In the genomic region with DNA sequence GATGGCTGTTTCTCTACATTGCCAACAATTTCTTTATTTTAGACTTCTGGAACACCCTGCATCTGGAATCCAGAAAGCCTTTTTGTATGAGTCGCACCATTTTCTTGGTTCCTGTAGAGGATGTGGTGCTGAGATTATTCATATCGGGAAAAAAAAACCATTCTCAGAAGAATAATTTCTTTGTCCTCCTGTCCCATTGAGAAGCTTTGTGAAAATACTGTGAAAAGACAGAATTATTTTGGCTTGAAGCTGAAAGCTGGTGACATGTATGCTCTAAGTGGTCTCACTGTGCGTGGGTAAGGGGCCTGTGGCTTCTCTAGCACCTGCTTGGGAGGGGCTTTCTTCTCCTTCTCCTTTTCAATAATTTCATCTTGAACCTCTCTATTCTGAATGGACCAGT, we compare ENCODE assay signal across 1 cellular context.
TF ChIP-seq lines count a peak whose summit lies in the region.

No MANE protein-coding gene starts in this region.

TF ChIP-seq in GM12878, 131 proteins besides CTCF, POLR2A, EP300 and RAD21 (continued from another document and continues in another):
- TF ChIP-seq, protein P1, sequence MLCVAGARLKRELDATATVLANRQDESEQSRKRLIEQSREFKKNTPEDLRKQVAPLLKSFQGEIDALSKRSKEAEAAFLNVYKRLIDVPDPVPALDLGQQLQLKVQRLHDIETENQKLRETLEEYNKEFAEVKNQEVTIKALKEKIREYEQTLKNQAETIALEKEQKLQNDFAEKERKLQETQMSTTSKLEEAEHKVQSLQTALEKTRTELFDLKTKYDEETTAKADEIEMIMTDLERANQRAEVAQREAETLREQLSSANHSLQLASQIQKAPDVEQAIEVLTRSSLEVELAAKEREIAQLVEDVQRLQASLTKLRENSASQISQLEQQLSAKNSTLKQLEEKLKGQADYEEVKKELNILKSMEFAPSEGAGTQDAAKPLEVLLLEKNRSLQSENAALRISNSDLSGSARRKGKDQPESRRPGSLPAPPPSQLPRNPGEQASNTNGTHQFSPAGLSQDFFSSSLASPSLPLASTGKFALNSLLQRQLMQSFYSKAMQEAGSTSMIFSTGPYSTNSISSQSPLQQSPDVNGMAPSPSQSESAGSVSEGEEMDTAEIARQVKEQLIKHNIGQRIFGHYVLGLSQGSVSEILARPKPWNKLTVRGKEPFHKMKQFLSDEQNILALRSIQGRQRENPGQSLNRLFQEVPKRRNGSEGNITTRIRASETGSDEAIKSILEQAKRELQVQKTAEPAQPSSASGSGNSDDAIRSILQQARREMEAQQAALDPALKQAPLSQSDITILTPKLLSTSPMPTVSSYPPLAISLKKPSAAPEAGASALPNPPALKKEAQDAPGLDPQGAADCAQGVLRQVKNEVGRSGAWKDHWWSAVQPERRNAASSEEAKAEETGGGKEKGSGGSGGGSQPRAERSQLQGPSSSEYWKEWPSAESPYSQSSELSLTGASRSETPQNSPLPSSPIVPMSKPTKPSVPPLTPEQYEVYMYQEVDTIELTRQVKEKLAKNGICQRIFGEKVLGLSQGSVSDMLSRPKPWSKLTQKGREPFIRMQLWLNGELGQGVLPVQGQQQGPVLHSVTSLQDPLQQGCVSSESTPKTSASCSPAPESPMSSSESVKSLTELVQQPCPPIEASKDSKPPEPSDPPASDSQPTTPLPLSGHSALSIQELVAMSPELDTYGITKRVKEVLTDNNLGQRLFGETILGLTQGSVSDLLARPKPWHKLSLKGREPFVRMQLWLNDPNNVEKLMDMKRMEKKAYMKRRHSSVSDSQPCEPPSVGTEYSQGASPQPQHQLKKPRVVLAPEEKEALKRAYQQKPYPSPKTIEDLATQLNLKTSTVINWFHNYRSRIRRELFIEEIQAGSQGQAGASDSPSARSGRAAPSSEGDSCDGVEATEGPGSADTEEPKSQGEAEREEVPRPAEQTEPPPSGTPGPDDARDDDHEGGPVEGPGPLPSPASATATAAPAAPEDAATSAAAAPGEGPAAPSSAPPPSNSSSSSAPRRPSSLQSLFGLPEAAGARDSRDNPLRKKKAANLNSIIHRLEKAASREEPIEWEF (IDR thresholded peaks at IDR 0.05; ENCODE audit: insufficient replicate concordance, low read depth, low read length): no peak
- TF ChIP-seq CREM (IDR thresholded peaks at IDR 0.05; ENCODE audit: low read depth) (no peak), SP1 (IDR thresholded peaks at IDR 0.05; ENCODE audit: low read depth, low read length) (no peak), TAF1 (IDR thresholded peaks at IDR 0.05; ENCODE audit: borderline replicate concordance, low read depth, low read length) (0 out of 2 replicates have a peak, but pooled peaks have one; percentile 25), NFIC (IDR thresholded peaks at IDR 0.05; ENCODE audit: low read depth, low read length) (peak; percentile 84), CBFB (IDR thresholded peaks at IDR 0.05; ENCODE audit: low read depth) (0 out of 2 replicates have a peak, but pooled peaks have one; percentile 21), TCF7 (IDR thresholded peaks at IDR 0.05; ENCODE audit: borderline replicate concordance) (no peak), NRF1 (conservative IDR thresholded peaks at IDR 0.05; ENCODE audit: low read depth, low read length) (no peak), ZNF217 (IDR thresholded peaks at IDR 0.05) (no peak), GABPA (IDR thresholded peaks at IDR 0.05; ENCODE audit: low read depth) (no peak), EGR1 (IDR thresholded peaks at IDR 0.05; ENCODE audit: borderline replicate concordance in 1 of 2, low read depth in 2 of 2, low read length in 2 of 2) (no peak; a peak in 1 of 3 replicates), CBX3 (IDR thresholded peaks at IDR 0.05; ENCODE audit: borderline replicate concordance, low read depth) (no peak), RB1 (IDR thresholded peaks at IDR 0.05; ENCODE audit: borderline replicate concordance) (no peak), YY1 (IDR thresholded peaks at IDR 0.05; ENCODE audit: low read depth, low read length) (no peak), STAT1 (conservative IDR thresholded peaks at IDR 0.05) (no peak), CREB1 (IDR thresholded peaks at IDR 0.05; ENCODE audit: low read depth) (no peak), ZBED1 (IDR thresholded peaks at IDR 0.05; ENCODE audit: borderline replicate concordance) (peak; percentile 23; the same call in 1 of the 2 replicates), FOXK2 (IDR thresholded peaks at IDR 0.05) (no peak), ZZZ3 (IDR thresholded peaks at IDR 0.05; ENCODE audit: control insufficient read depth, insufficient read length, low read depth) (no peak), SIN3A (IDR thresholded peaks at IDR 0.05; ENCODE audit: low read depth, low read length) (no peak), BCL11A (IDR thresholded peaks at IDR 0.05; ENCODE audit: low read depth, low read length) (no peak), DPF2 (IDR thresholded peaks at IDR 0.05) (no peak), PML (IDR thresholded peaks at IDR 0.05; ENCODE audit: low read length) (no peak), EED (IDR thresholded peaks at IDR 0.05; ENCODE audit: low read depth) (no peak), RBBP5 (conservative IDR thresholded peaks at IDR 0.05) (no peak), FOS (IDR thresholded peaks at IDR 0.05; ENCODE audit: borderline replicate concordance, extremely low read depth, insufficient read length) (no peak), CEBPB (IDR thresholded peaks at IDR 0.05; ENCODE audit: borderline replicate concordance in 1 of 2, low read depth in 2 of 2, low read length in 2 of 2) (no peak), BMI1 (IDR thresholded peaks at IDR 0.05; ENCODE audit: borderline replicate concordance) (no peak), YBX1 (IDR thresholded peaks at IDR 0.05) (no peak), KLF5 (IDR thresholded peaks at IDR 0.05; ENCODE audit: partially characterized antibody) (no peak), JUNB (IDR thresholded peaks at IDR 0.05) (peak; percentile 84), IRF4 (IDR thresholded peaks at IDR 0.05; ENCODE audit: low read depth, low read length) (0 out of 2 replicates have a peak, but pooled peaks have one; percentile 65), HDGF (IDR thresholded peaks at IDR 0.05) (no peak), HCFC1 (IDR thresholded peaks at IDR 0.05; ENCODE audit: low read length) (no peak), RAD51 (IDR thresholded peaks at IDR 0.05) (no peak), CHD1 (IDR thresholded peaks at IDR 0.05; ENCODE audit: low read depth, low read length) (no peak), SMAD1 (IDR thresholded peaks at IDR 0.05; ENCODE audit: low read depth, partially characterized antibody) (peak; percentile 27)
- TF ChIP-seq, protein P2, sequence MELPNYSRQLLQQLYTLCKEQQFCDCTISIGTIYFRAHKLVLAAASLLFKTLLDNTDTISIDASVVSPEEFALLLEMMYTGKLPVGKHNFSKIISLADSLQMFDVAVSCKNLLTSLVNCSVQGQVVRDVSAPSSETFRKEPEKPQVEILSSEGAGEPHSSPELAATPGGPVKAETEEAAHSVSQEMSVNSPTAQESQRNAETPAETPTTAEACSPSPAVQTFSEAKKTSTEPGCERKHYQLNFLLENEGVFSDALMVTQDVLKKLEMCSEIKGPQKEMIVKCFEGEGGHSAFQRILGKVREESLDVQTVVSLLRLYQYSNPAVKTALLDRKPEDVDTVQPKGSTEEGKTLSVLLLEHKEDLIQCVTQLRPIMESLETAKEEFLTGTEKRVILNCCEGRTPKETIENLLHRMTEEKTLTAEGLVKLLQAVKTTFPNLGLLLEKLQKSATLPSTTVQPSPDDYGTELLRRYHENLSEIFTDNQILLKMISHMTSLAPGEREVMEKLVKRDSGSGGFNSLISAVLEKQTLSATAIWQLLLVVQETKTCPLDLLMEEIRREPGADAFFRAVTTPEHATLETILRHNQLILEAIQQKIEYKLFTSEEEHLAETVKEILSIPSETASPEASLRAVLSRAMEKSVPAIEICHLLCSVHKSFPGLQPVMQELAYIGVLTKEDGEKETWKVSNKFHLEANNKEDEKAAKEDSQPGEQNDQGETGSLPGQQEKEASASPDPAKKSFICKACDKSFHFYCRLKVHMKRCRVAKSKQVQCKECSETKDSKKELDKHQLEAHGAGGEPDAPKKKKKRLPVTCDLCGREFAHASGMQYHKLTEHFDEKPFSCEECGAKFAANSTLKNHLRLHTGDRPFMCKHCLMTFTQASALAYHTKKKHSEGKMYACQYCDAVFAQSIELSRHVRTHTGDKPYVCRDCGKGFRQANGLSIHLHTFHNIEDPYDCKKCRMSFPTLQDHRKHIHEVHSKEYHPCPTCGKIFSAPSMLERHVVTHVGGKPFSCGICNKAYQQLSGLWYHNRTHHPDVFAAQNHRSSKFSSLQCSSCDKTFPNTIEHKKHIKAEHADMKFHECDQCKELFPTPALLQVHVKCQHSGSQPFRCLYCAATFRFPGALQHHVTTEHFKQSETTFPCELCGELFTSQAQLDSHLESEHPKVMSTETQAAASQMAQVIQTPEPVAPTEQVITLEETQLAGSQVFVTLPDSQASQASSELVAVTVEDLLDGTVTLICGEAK (IDR thresholded peaks at IDR 0.05; ENCODE audit: borderline replicate concordance): no peak
- TF ChIP-seq, protein P3, sequence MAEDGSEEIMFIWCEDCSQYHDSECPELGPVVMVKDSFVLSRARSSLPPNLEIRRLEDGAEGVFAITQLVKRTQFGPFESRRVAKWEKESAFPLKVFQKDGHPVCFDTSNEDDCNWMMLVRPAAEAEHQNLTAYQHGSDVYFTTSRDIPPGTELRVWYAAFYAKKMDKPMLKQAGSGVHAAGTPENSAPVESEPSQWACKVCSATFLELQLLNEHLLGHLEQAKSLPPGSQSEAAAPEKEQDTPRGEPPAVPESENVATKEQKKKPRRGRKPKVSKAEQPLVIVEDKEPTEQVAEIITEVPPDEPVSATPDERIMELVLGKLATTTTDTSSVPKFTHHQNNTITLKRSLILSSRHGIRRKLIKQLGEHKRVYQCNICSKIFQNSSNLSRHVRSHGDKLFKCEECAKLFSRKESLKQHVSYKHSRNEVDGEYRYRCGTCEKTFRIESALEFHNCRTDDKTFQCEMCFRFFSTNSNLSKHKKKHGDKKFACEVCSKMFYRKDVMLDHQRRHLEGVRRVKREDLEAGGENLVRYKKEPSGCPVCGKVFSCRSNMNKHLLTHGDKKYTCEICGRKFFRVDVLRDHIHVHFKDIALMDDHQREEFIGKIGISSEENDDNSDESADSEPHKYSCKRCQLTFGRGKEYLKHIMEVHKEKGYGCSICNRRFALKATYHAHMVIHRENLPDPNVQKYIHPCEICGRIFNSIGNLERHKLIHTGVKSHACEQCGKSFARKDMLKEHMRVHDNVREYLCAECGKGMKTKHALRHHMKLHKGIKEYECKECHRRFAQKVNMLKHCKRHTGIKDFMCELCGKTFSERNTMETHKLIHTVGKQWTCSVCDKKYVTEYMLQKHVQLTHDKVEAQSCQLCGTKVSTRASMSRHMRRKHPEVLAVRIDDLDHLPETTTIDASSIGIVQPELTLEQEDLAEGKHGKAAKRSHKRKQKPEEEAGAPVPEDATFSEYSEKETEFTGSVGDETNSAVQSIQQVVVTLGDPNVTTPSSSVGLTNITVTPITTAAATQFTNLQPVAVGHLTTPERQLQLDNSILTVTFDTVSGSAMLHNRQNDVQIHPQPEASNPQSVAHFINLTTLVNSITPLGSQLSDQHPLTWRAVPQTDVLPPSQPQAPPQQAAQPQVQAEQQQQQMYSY (CRISPR knock-in tag; IDR thresholded peaks at IDR 0.05): no peak
- TF ChIP-seq, protein P4, sequence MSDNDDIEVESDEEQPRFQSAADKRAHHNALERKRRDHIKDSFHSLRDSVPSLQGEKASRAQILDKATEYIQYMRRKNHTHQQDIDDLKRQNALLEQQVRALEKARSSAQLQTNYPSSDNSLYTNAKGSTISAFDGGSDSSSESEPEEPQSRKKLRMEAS (IDR thresholded peaks at IDR 0.05; ENCODE audit: low read depth, low read length): no peak
- TF ChIP-seq, protein P5, sequence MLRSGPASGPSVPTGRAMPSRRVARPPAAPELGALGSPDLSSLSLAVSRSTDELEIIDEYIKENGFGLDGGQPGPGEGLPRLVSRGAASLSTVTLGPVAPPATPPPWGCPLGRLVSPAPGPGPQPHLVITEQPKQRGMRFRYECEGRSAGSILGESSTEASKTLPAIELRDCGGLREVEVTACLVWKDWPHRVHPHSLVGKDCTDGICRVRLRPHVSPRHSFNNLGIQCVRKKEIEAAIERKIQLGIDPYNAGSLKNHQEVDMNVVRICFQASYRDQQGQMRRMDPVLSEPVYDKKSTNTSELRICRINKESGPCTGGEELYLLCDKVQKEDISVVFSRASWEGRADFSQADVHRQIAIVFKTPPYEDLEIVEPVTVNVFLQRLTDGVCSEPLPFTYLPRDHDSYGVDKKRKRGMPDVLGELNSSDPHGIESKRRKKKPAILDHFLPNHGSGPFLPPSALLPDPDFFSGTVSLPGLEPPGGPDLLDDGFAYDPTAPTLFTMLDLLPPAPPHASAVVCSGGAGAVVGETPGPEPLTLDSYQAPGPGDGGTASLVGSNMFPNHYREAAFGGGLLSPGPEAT (IDR thresholded peaks at IDR 0.05; ENCODE audit: low read depth): peak; percentile 47; the same call in 1 of the 2 replicates
- TF ChIP-seq, protein P6, sequence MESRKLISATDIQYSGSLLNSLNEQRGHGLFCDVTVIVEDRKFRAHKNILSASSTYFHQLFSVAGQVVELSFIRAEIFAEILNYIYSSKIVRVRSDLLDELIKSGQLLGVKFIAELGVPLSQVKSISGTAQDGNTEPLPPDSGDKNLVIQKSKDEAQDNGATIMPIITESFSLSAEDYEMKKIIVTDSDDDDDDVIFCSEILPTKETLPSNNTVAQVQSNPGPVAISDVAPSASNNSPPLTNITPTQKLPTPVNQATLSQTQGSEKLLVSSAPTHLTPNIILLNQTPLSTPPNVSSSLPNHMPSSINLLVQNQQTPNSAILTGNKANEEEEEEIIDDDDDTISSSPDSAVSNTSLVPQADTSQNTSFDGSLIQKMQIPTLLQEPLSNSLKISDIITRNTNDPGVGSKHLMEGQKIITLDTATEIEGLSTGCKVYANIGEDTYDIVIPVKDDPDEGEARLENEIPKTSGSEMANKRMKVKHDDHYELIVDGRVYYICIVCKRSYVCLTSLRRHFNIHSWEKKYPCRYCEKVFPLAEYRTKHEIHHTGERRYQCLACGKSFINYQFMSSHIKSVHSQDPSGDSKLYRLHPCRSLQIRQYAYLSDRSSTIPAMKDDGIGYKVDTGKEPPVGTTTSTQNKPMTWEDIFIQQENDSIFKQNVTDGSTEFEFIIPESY (IDR thresholded peaks at IDR 0.05): no peak
- TF ChIP-seq, protein P7, sequence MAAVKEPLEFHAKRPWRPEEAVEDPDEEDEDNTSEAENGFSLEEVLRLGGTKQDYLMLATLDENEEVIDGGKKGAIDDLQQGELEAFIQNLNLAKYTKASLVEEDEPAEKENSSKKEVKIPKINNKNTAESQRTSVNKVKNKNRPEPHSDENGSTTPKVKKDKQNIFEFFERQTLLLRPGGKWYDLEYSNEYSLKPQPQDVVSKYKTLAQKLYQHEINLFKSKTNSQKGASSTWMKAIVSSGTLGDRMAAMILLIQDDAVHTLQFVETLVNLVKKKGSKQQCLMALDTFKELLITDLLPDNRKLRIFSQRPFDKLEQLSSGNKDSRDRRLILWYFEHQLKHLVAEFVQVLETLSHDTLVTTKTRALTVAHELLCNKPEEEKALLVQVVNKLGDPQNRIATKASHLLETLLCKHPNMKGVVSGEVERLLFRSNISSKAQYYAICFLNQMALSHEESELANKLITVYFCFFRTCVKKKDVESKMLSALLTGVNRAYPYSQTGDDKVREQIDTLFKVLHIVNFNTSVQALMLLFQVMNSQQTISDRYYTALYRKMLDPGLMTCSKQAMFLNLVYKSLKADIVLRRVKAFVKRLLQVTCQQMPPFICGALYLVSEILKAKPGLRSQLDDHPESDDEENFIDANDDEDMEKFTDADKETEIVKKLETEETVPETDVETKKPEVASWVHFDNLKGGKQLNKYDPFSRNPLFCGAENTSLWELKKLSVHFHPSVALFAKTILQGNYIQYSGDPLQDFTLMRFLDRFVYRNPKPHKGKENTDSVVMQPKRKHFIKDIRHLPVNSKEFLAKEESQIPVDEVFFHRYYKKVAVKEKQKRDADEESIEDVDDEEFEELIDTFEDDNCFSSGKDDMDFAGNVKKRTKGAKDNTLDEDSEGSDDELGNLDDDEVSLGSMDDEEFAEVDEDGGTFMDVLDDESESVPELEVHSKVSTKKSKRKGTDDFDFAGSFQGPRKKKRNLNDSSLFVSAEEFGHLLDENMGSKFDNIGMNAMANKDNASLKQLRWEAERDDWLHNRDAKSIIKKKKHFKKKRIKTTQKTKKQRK (IDR thresholded peaks at IDR 0.05; ENCODE audit: low read depth, low read length): no peak
